ENCODE assay signal across 8 cellular contexts in the genomic region with DNA sequence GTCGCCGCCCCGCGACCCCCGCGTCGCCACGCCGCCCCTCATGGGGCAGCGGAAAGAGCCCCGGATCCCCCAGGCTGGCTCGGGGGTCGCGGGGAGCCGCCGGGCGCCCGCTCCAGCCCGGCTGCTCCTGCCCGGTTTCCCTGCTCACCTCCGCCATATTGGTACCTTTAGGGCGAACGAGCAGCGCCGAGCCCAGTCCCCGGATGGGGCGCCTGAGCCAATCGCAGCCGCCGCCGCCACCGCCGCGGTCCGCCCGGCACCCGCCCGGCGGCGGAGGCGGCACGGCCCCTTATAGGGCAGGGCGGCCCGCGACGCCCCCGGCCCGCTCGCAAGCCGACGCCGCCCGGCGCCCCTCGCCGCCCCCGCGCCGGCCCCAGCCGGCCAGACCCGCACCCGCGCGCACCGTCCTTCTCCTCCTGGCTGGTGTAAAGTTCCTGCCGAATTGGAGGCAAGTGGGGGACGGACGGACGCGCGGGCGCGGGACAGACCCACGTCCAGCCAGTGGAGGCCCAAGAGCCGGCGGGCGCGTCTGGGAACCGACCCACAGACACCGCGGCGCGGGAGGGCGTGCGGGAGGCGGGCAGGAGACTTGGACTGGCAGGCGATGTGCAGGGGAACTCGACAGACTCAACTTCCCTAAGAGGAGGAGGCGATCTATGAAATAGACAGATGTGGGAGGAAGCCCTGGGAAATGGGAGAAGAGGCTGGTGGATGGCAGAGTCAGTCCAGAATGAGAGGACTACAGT.
DNase-seq lines count a peak whose midpoint lies in the region; ATAC-seq and TF ChIP-seq lines count a peak whose summit lies in the region.

A gene with protein sequence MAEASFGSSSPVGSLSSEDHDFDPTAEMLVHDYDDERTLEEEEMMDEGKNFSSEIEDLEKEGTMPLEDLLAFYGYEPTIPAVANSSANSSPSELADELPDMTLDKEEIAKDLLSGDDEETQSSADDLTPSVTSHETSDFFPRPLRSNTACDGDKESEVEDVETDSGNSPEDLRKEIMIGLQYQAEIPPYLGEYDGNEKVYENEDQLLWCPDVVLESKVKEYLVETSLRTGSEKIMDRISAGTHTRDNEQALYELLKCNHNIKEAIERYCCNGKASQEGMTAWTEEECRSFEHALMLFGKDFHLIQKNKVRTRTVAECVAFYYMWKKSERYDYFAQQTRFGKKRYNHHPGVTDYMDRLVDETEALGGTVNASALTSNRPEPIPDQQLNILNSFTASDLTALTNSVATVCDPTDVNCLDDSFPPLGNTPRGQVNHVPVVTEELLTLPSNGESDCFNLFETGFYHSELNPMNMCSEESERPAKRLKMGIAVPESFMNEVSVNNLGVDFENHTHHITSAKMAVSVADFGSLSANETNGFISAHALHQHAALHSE (minus strand): TSS at position 178 of the 746 bp plus-strand sequence. CDS start 21 bp downstream, at position 157.

- peak; percentile 13 for DNase-seq in NCI-H2196 treated with DMSO at 0.1 percent for 48 hours (lab: John Stamatoyannopoulos, UW; ENCODE audit: unreplicated experiment)
- peak; percentile 60 to 66 for DNase-seq in activated CD4-positive, alpha-beta T cell treated with anti-CD3 and anti-CD28 coated beads for 24 hours (ENCODE audit: low read depth in 2 of 2)
- DNase-seq in choroid plexus epithelial cell (ENCODE audit: low read depth) = peak; percentile 74
- peak; percentile 93 for DNase-seq in left kidney (ENCODE audit: low read depth, low spot score)
- DNase-seq in stimulated activated CD4-positive, alpha-beta T cell treated with anti-CD3 and anti-CD28 coated beads, Interleukin-2, amount 100 ng/mL, for 24 hours = peak; percentile 81 to 83

- peak; percentile 86 for ATAC-seq in GM18519 (IDR thresholded peaks at IDR 0.05; ENCODE audit: low FRiP score, unreplicated experiment)
- peak; percentile 91 for ATAC-seq in HG03039 (IDR thresholded peaks at IDR 0.05; ENCODE audit: unreplicated experiment)

- H3K27ac ChIP-seq in 22Rv1 = peak within 1 kb of the TSS; percentile 67

- peak within 1 kb of the TSS; percentile 58 for H3K4me3 ChIP-seq in choroid plexus epithelial cell (ENCODE audit: low read depth, low read length)

- TF ChIP-seq CTCF in 22Rv1 (IDR thresholded peaks at IDR 0.05) (no peak), choroid plexus epithelial cell (conservative IDR thresholded peaks at IDR 0.05; ENCODE audit: low read depth, low read length) (no peak)

Comparison
In these comparisons a context has a peak if more than half of its experiments do, and no peak if none do; other contexts are left out.
1. Peak in every context shown above with its lines: DNase-seq, ATAC-seq, H3K4me3 ChIP-seq and H3K27ac ChIP-seq.
2. DNase-seq: peak in every context shown above with its lines; median percentile 93 in left kidney; 82 in stimulated activated CD4-positive, alpha-beta T cell treated with anti-CD3 and anti-CD28 coated beads, Interleukin-2, amount 100 ng/mL, for 24 hours; 74 in choroid plexus epithelial cell; 63 in activated CD4-positive, alpha-beta T cell treated with anti-CD3 and anti-CD28 coated beads for 24 hours; 13 in NCI-H2196 treated with DMSO at 0.1 percent for 48 hours.